23 cellular contexts compared by ENCODE assay signal in genomic region chr13:110156186-110157065, GRCh38.
"Had no signal": no experiment of that assay in that cellular context is flagged by ENCODE, and none has a peak within 500 bp of the region (broad histone marks: within the 10 kb centered on the region; RNA-seq: fewer than 3 reads in every experiment).

No MANE protein-coding gene starts in this region.

- H3K36me3 Mint-ChIP-seq: activated naive CD8-positive, alpha-beta T cell; memory B cell; stimulated activated naive B cell treated with anti-CD40 and anti-IgM and Interleukin-4, amounts not matched to agents 10 μg/mL and 1 μg/mL and 100 μg/mL, for 72 hours had no signal

- H3K4me1 Mint-ChIP-seq: memory B cell; stimulated activated naive B cell treated with anti-CD40 and anti-IgM and Interleukin-4, amounts not matched to agents 10 μg/mL and 1 μg/mL and 100 μg/mL, for 72 hours had no signal

- H3K4me1 ChIP-seq: SJSA1 had no signal

- H3K4me3 Mint-ChIP-seq: activated naive CD8-positive, alpha-beta T cell; activated T-cell treated with anti-CD3 and anti-CD28 coated beads, Interleukin-2, amount 50 U/mL, for 4 hours; memory B cell; neural crest cell; stimulated activated naive B cell treated with anti-CD40 and anti-IgM and Interleukin-4, amounts not matched to agents 10 μg/mL and 1 μg/mL and 100 μg/mL, for 72 hours had no signal

- ATAC-seq: activated T-cell treated with anti-CD3 and anti-CD28 coated beads, Interleukin-2, amount 50 U/mL, for 4 hours; left lung; right cardiac atrium; stimulated activated naive B cell treated with anti-CD40 and anti-IgM and Interleukin-4, amounts not matched to agents 10 μg/mL and 1 μg/mL and 100 μg/mL, for 72 hours had no signal

- H3K9me3 Mint-ChIP-seq: activated T-cell treated with anti-CD3 and anti-CD28 coated beads, Interleukin-2, amount 50 U/mL, for 4 hours; neural crest cell had no signal

- H3K4me3 ChIP-seq: cardiac muscle cell, coronary artery, left lung, SJSA1, spleen, transverse colon had no signal

- H3K27me3 Mint-ChIP-seq: memory B cell had no signal

- H3K9me3 ChIP-seq: left lung, SJSA1, spleen, transverse colon had no signal

- DNase-seq: activated CD4-positive, alpha-beta T cell treated with anti-CD3 and anti-CD28 coated beads for 1 hour; activated CD4-positive, alpha-beta T cell treated with anti-CD3 and anti-CD28 coated beads, Interleukin-2, amount 50 U/mL, for 48 hours; activated effector memory CD4-positive, alpha-beta T cell treated with anti-CD3 and anti-CD28 coated beads, Interleukin-2, amount 50 U/mL, for 16 hours; activated T-cell treated with anti-CD3 and anti-CD28 coated beads, Interleukin-2, amount 50 U/mL, for 4 hours; aorta; effector CD8-positive, alpha-beta T cell; head of caudate nucleus; posterior cingulate gyrus; right cardiac atrium; spleen; stimulated activated CD4-positive, alpha-beta T cell treated with anti-CD3 and anti-CD28 coated beads, Interleukin-1b, Interleukin-23, amount 100 ng/mL, for 48 hours; stimulated activated naive B cell treated with anti-CD40 and anti-IgM and Interleukin-4, amounts not matched to agents 10 μg/mL and 1 μg/mL and 100 μg/mL, for 72 hours; substantia nigra; T-helper 9 cell; transverse colon had no signal

- H3K27ac Mint-ChIP-seq: activated naive CD8-positive, alpha-beta T cell; memory B cell; stimulated activated naive B cell treated with anti-CD40 and anti-IgM and Interleukin-4, amounts not matched to agents 10 μg/mL and 1 μg/mL and 100 μg/mL, for 72 hours had no signal

- H3K27ac ChIP-seq: cardiac muscle cell, epithelial cell of prostate, SJSA1 had no signal

- H3K27me3 ChIP-seq: cardiac muscle cell, left lung, SJSA1, spleen, transverse colon had no signal
